Comparison of ENCODE assay signal across 14 cellular contexts in the genomic region with DNA sequence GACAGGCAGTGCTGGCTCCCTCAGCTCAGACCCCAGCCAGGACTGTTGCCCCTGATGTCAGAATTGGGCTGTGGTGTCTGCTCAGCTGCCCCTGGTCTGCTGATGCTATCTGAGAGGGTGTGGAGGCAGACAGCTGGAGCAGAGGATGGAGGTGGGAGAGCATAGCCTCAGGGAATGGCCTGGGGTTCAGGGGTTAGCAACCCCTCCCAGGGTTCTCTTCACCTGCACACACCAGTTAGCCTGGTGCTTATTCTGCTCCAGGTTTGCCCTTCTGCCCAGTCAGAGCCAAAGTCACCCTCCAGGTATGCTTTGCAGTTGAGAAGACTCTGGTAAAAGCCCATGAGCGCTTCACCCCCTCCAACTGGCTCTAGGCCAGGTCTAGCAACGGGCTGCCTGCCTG.
DNase-seq lines count a peak whose midpoint lies in the region; TF ChIP-seq lines count a peak whose summit lies in the region.
"Had no signal": no experiment of that assay in that cellular context is flagged by ENCODE, and none has a peak within 500 bp of the region (broad histone marks: within the 10 kb centered on the region; RNA-seq: fewer than 3 reads in every experiment).

No MANE protein-coding gene starts in this region.

- DNase-seq in BE2C, result peak; percentile 39
- DNase-seq in ELF-1 (ENCODE audit: low read depth, low spot score), result peak; percentile 3
- peak; percentile 3 for DNase-seq in SK-N-DZ (ENCODE audit: low spot score)
- DNase-seq in neuronal stem cell (ENCODE audit: low spot score), result no peak
- DNase-seq in GM23248, result no peak
- DNase-seq in islet precursor cell, result no peak
- DNase-seq in WERI-Rb-1, result no peak
- DNase-seq: Caco-2; CD8-positive, alpha-beta memory T cell; HCEC 1CT had no signal

- WGBS in neuronal stem cell (ENCODE audit: extremely low coverage in 2 of 2, insufficient read length in 2 of 2, insufficient replicate concordance in 1 of 2), 2 donors, result no CpG with 5 or more reads among the region's 2 CpGs
- 46 to 49% methylated on average over 2 of the region's 2 CpGs for WGBS in GM23248 (ENCODE audit: low coverage in 1 of 2, low lambda C conversion rate in 2 of 2, missing lambda C conversion rate in 2 of 2), 2 experiments

- peak overlapping the region; percentile 46 for H3K18ac ChIP-seq in neuronal stem cell (ENCODE audit: low read length)

- 0 out of 2 replicates have a peak, but pooled peaks cover 6% of the 10 kb centered on the region for H3F3A ChIP-seq in GM23248 (ENCODE audit: insufficient read depth)

- H3K27me3 ChIP-seq in BE2C, result no peaks in the 10 kb centered on the region; the same call in 1 of the 2 replicates
- no peaks in the 10 kb centered on the region for H3K27me3 ChIP-seq in neuronal stem cell (ENCODE audit: control insufficient read depth in 3 of 3, insufficient read depth in 3 of 3, low read depth in 1 of 3, low read length in 3 of 3)
- H3K27me3 ChIP-seq in GM23248 (replicated peaks; ENCODE audit: insufficient read depth), result no peaks in the 10 kb centered on the region
- H3K27me3 ChIP-seq in WERI-Rb-1 (ENCODE audit: insufficient read depth, low read depth, severe bottlenecking), result no peaks in the 10 kb centered on the region
- H3K27me3 ChIP-seq: BLaER1 had no signal

- H3K9ac ChIP-seq in neuronal stem cell (ENCODE audit: low read depth, low read length, poor library complexity) (no peak overlapping the region), GM23248 (no peak overlapping the region)
- H3K9ac ChIP-seq: BLaER1 had no signal

- no peaks in the 10 kb centered on the region for H3K79me2 ChIP-seq in GM23248 (ENCODE audit: insufficient read depth)

- H3K4me2 ChIP-seq in neuronal stem cell (ENCODE audit: insufficient read depth, low read length, poor library complexity, severe bottlenecking) (no peak overlapping the region), GM23248 (ENCODE audit: unreplicated experiment) (no peak overlapping the region)
- H3K4me2 ChIP-seq: A549, BLaER1 had no signal

- no peaks in the 10 kb centered on the region for H3K79me1 ChIP-seq in neuronal stem cell (ENCODE audit: low read depth, low read length)

- no peak overlapping the region for H3K27ac ChIP-seq in neuronal stem cell (replicated peaks; ENCODE audit: low read length)
- H3K27ac ChIP-seq in GM23248, result no peak overlapping the region
- no peak overlapping the region for H3K27ac ChIP-seq in WERI-Rb-1
- H3K27ac ChIP-seq: A549, BLaER1 had no signal

- H3K4ac ChIP-seq in neuronal stem cell (ENCODE audit: low read length), result no peak overlapping the region

- no peaks in the 10 kb centered on the region for H4K20me1 ChIP-seq in GM23248 (ENCODE audit: insufficient read depth)
- H4K20me1 ChIP-seq: BLaER1 had no signal

- no peak overlapping the region for H2AK5ac ChIP-seq in neuronal stem cell (ENCODE audit: low read depth, low read length)

- H4K91ac ChIP-seq in neuronal stem cell (ENCODE audit: low read depth, low read length, poor library complexity), result no peak overlapping the region

- H2BK12ac ChIP-seq in neuronal stem cell (ENCODE audit: low read length), result no peak overlapping the region

- H3K4me1 ChIP-seq in BE2C (no peaks in the 10 kb centered on the region), neuronal stem cell (ENCODE audit: control insufficient read depth in 2 of 2, insufficient read depth in 1 of 2, low read depth in 1 of 2, low read length in 2 of 2) (peaks cover 0 to 7% of the 10 kb centered on the region in 2 donors), GM23248 (ENCODE audit: insufficient read depth) (peaks cover 26% of the 10 kb centered on the region)
- H3K4me1 ChIP-seq: A549, BLaER1, Caco-2 had no signal

- H3K9me2 ChIP-seq in GM23248 (ENCODE audit: insufficient read depth), result no peaks in the 10 kb centered on the region

- H2BK120ac ChIP-seq in neuronal stem cell (ENCODE audit: low read depth, low read length), result no peak overlapping the region

- H2BK15ac ChIP-seq in neuronal stem cell (ENCODE audit: low read length), result no peak overlapping the region

- H3K9me3 ChIP-seq in BE2C (no peaks in the 10 kb centered on the region), neuronal stem cell (replicated peaks in 1 of 2; ENCODE audit: control insufficient read depth in 2 of 2, insufficient read depth in 1 of 2, low read depth in 1 of 2, low read length in 2 of 2) (no peaks in the 10 kb centered on the region), GM23248 (ENCODE audit: low read depth) (no peaks in the 10 kb centered on the region), WERI-Rb-1 (ENCODE audit: severe bottlenecking) (no peaks in the 10 kb centered on the region)
- H3K9me3 ChIP-seq: A549, BLaER1, Caco-2 had no signal

- no peak overlapping the region for H3K14ac ChIP-seq in neuronal stem cell (ENCODE audit: low read length)

- H3K4me3 ChIP-seq in BE2C (ENCODE audit: low read depth, low read length) (no peak overlapping the region), neuronal stem cell (ENCODE audit: low read length in 2 of 2) (no peak overlapping the region), GM23248 (no peak overlapping the region), WERI-Rb-1 (ENCODE audit: low read depth, low read length) (no peak overlapping the region)
- H3K4me3 ChIP-seq: A549, BLaER1, GM12878, K562 had no signal

- H2AFZ ChIP-seq in neuronal stem cell (ENCODE audit: low read length), result no peak overlapping the region
- no peak overlapping the region for H2AFZ ChIP-seq in GM23248

- no peak overlapping the region for H4K8ac ChIP-seq in neuronal stem cell (ENCODE audit: low read depth, low read length)

- peak overlapping the region; percentile 82 for H3K23ac ChIP-seq in neuronal stem cell (ENCODE audit: low read depth, low read length, poor library complexity)

- H2BK5ac ChIP-seq in neuronal stem cell (ENCODE audit: low read length), result no peak overlapping the region

- in situ Hi-C loops in GM23248 (cut with MboI), result no loop called here

- H3K36me3 ChIP-seq in BE2C (no peaks in the 10 kb centered on the region), neuronal stem cell (replicated peaks in 1 of 2; ENCODE audit: control insufficient read depth in 2 of 2, insufficient read depth in 2 of 2, low read length in 2 of 2) (no peaks in the 10 kb centered on the region), GM23248 (ENCODE audit: low read depth) (no peaks in the 10 kb centered on the region), WERI-Rb-1 (no peaks in the 10 kb centered on the region)
- H3K36me3 ChIP-seq: BLaER1 had no signal

- no peak for TF ChIP-seq CTCF in BE2C (IDR thresholded peaks at IDR 0.05; ENCODE audit: low read depth, low read length)
- TF ChIP-seq CTCF in WERI-Rb-1 (IDR thresholded peaks at IDR 0.05; ENCODE audit: low read depth, low read length), result no peak

Comparison
In these comparisons a context has a peak if more than half of its experiments do, and no peak if none do; other contexts are left out.
1. DNase-seq: peak in BE2C (single experiment), ELF-1 (single experiment) and SK-N-DZ (single experiment); none in neuronal stem cell (single experiment), GM23248 (single experiment), islet precursor cell (single experiment) and WERI-Rb-1 (single experiment).